Comparison of ENCODE assay signal across 9 cellular contexts in genomic region chr22:39314251-39314971, GRCh38. TPM values are rescaled to one million over a fixed set of nuclear protein-coding genes. Genes with fewer than 3 reads are reported as not detected.
A peak's percentile ranks its signal among the peaks of the same experiment; 100 is the strongest.
DNase-seq lines count a peak whose midpoint lies in the region; TF ChIP-seq lines count a peak whose summit lies in the region.
"Had no signal": no experiment of that assay in that cellular context is flagged by ENCODE, and none has a peak within 500 bp of the region (broad histone marks: within the 10 kb centered on the region; RNA-seq: fewer than 3 reads in every experiment).

No MANE protein-coding gene starts in this region.

- no peak overlapping the region for H2BK5ac ChIP-seq in neuronal stem cell (ENCODE audit: low read length)

- TF ChIP-seq CTCF in BJ (IDR thresholded peaks at IDR 0.05; ENCODE audit: insufficient read depth, low read depth, low read length) (peak; percentile 25; the same call in 1 of the 2 replicates), HEK293 (tag by site-specific recombination; IDR thresholded peaks at IDR 0.05) (no peak), kidney epithelial cell (IDR thresholded peaks at IDR 0.05; ENCODE audit: insufficient read depth, low read length, poor library complexity, severe bottlenecking) (peak; percentile 22)

- no peak overlapping the region for H2AFZ ChIP-seq in neuronal stem cell (ENCODE audit: low read length)

- H2AK5ac ChIP-seq in neuronal stem cell (ENCODE audit: low read depth, low read length), result no peak overlapping the region

- DNase-seq in BJ (ENCODE audit: low read depth) (no peak), adipocyte (ENCODE audit: low read depth) (no peak), kidney epithelial cell (ENCODE audit: low read depth) (no peak), SHP77 (lab: John Stamatoyannopoulos, UW) (no peak), neuronal stem cell (ENCODE audit: low spot score) (no peak)
- DNase-seq in stimulated activated CD8-positive, alpha-beta memory T cell treated with anti-CD3 and anti-CD28 coated beads, Interleukin-4, amount 100 ng/mL, for 48 hours, result no peak
- no peak for DNase-seq in activated CD4-positive, CD25-positive, alpha-beta regulatory T cell treated with anti-CD3 and anti-CD28 coated beads, Interleukin-2, amount 50 U/mL, for 72 hours

- peak overlapping the region; percentile 99 for H3K9ac ChIP-seq in adipocyte (ENCODE audit: low read length)
- H3K9ac ChIP-seq in neuronal stem cell (ENCODE audit: low read depth, low read length, poor library complexity), result no peak overlapping the region

- no peaks in the 10 kb centered on the region for H3K9me3 ChIP-seq in HEK293 (ENCODE audit: control insufficient read depth, insufficient read depth, low read depth, low read length)
- H3K9me3 ChIP-seq in adipocyte (ENCODE audit: control insufficient read depth, low read length), result no peaks in the 10 kb centered on the region
- peaks cover 0 to 1% of the 10 kb centered on the region in 2 donors for H3K9me3 ChIP-seq in neuronal stem cell (replicated peaks in 1 of 2; ENCODE audit: control insufficient read depth in 2 of 2, insufficient read depth in 1 of 2, low read depth in 1 of 2, low read length in 2 of 2)

- no peak overlapping the region for H3K4me3 ChIP-seq in BJ (ENCODE audit: low read depth, low read length)
- no peak overlapping the region for H3K4me3 ChIP-seq in HEK293 (ENCODE audit: low read depth, low read length)
- H3K4me3 ChIP-seq in adipocyte (ENCODE audit: low read length), result peak overlapping the region; percentile 96
- H3K4me3 ChIP-seq in kidney epithelial cell (ENCODE audit: low read depth, low read length), result no peak overlapping the region
- H3K4me3 ChIP-seq in neuronal stem cell (ENCODE audit: low read length in 2 of 2), result no peak overlapping the region

- H3K14ac ChIP-seq in neuronal stem cell (ENCODE audit: low read length), result no peak overlapping the region

- CTCF ChIA-PET in BJ (lab: Yijun Ruan, JAX), result interaction anchor here (0.9 to 7.4 kb wide), 5 partner anchors 12 to 215 kb away, joined by 3 to 223 read pairs (median 27); no protein-coding TSS in a partner anchor
- CTCF ChIA-PET in HEK293 (lab: Yijun Ruan, JAX), result interaction anchor here (0.5 to 7.9 kb wide), 9 partner anchors 17 to 589 kb away, joined by 3 to 98 read pairs (median 5); no protein-coding TSS in a partner anchor

- POLR2A ChIA-PET in BJ (lab: Charles Lee), result interaction anchor here (0.6 kb wide), 1 partner anchor 140 kb away, joined by 3 read pairs; no protein-coding TSS in a partner anchor
- POLR2A ChIA-PET in HEK293 (lab: Yijun Ruan, JAX), result interaction anchor here (1.1 to 7.3 kb wide), 6 partner anchors 16 to 211 kb away, joined by 3 to 119 read pairs (median 32); no protein-coding TSS in a partner anchor

- H4K8ac ChIP-seq in neuronal stem cell (ENCODE audit: low read depth, low read length), result no peak overlapping the region

- H2BK120ac ChIP-seq in neuronal stem cell (ENCODE audit: low read depth, low read length), result no peak overlapping the region

- H4K91ac ChIP-seq in neuronal stem cell (ENCODE audit: low read depth, low read length, poor library complexity), result no peak overlapping the region

- WGBS in neuronal stem cell (ENCODE audit: extremely low coverage in 2 of 2, insufficient read length in 2 of 2, insufficient replicate concordance in 1 of 2), 2 donors, result no CpG with 5 or more reads among the region's 14 CpGs

- peaks cover 50% of the 10 kb centered on the region for H3K36me3 ChIP-seq in BJ (ENCODE audit: control insufficient read depth, insufficient read depth, low read length)
- peaks cover 25 to 85% of the 10 kb centered on the region in 2 experiments for H3K36me3 ChIP-seq in HEK293 (ENCODE audit: control insufficient read depth in 2 of 2, insufficient read depth in 1 of 2, low read length in 2 of 2)
- peaks cover 69% of the 10 kb centered on the region for H3K36me3 ChIP-seq in adipocyte (ENCODE audit: control insufficient read depth, insufficient read depth, low read length, severe bottlenecking)
- peaks cover 26% of the 10 kb centered on the region for H3K36me3 ChIP-seq in kidney epithelial cell (ENCODE audit: control insufficient read depth, insufficient read depth, low read length)
- H3K36me3 ChIP-seq in neuronal stem cell (replicated peaks in 1 of 2; ENCODE audit: control insufficient read depth in 2 of 2, insufficient read depth in 2 of 2, low read length in 2 of 2), result peaks cover 61 to 80% of the 10 kb centered on the region in 2 donors

- H3K4me1 ChIP-seq in HEK293 (ENCODE audit: control insufficient read depth, insufficient read depth, low read length) (0 out of 2 replicates have a peak, but pooled peaks cover 4% of the 10 kb centered on the region), adipocyte (ENCODE audit: control insufficient read depth, insufficient read depth, low read length) (peaks cover 49% of the 10 kb centered on the region), neuronal stem cell (ENCODE audit: control insufficient read depth in 2 of 2, insufficient read depth in 1 of 2, low read depth in 1 of 2, low read length in 2 of 2) (peaks cover 23 to 29% of the 10 kb centered on the region in 2 donors)

- H2BK12ac ChIP-seq in neuronal stem cell (ENCODE audit: low read length), result no peak overlapping the region

- H2BK15ac ChIP-seq in neuronal stem cell (ENCODE audit: low read length), result no peak overlapping the region

- H3K27me3 ChIP-seq in BJ (ENCODE audit: control insufficient read depth, insufficient read depth, low read length), result no peaks in the 10 kb centered on the region
- no peaks in the 10 kb centered on the region for H3K27me3 ChIP-seq in adipocyte (replicated peaks; ENCODE audit: control insufficient read depth, insufficient read depth, low read length)
- no peaks in the 10 kb centered on the region for H3K27me3 ChIP-seq in kidney epithelial cell (ENCODE audit: control insufficient read depth, insufficient read depth, low read length)
- no peaks in the 10 kb centered on the region for H3K27me3 ChIP-seq in neuronal stem cell (ENCODE audit: control insufficient read depth in 3 of 3, insufficient read depth in 3 of 3, low read depth in 1 of 3, low read length in 3 of 3)

- H3K23ac ChIP-seq in neuronal stem cell (ENCODE audit: low read depth, low read length, poor library complexity), result no peak overlapping the region

- no peak overlapping the region for H3K4ac ChIP-seq in neuronal stem cell (ENCODE audit: low read length)

- H3K79me1 ChIP-seq in neuronal stem cell (ENCODE audit: low read depth, low read length), result peaks cover 12% of the 10 kb centered on the region

- H3K4me2 ChIP-seq in neuronal stem cell (ENCODE audit: insufficient read depth, low read length, poor library complexity, severe bottlenecking), result no peak overlapping the region

- no peak overlapping the region for H3K18ac ChIP-seq in neuronal stem cell (ENCODE audit: low read length)

- peak overlapping the region; percentile 4 for H3K27ac ChIP-seq in HEK293 (ENCODE audit: extremely low read depth, low read depth, low read length)
- H3K27ac ChIP-seq in neuronal stem cell (replicated peaks; ENCODE audit: low read length), result no peak overlapping the region

TF ChIP-seq in HEK293, 187 proteins besides CTCF, POLR2A, EP300 and RAD21:
- TF ChIP-seq, protein P1, sequence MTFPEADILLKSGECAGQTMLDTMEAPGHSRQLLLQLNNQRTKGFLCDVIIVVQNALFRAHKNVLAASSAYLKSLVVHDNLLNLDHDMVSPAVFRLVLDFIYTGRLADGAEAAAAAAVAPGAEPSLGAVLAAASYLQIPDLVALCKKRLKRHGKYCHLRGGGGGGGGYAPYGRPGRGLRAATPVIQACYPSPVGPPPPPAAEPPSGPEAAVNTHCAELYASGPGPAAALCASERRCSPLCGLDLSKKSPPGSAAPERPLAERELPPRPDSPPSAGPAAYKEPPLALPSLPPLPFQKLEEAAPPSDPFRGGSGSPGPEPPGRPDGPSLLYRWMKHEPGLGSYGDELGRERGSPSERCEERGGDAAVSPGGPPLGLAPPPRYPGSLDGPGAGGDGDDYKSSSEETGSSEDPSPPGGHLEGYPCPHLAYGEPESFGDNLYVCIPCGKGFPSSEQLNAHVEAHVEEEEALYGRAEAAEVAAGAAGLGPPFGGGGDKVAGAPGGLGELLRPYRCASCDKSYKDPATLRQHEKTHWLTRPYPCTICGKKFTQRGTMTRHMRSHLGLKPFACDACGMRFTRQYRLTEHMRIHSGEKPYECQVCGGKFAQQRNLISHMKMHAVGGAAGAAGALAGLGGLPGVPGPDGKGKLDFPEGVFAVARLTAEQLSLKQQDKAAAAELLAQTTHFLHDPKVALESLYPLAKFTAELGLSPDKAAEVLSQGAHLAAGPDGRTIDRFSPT (tag by site-specific recombination; IDR thresholded peaks at IDR 0.05), result 0 out of 2 replicates have a peak, but pooled peaks have one; percentile 31
- TF ChIP-seq GLIS2 (tag by site-specific recombination; IDR thresholded peaks at IDR 0.05), result 0 out of 2 replicates have a peak, but pooled peaks have one; percentile 45
- TF ChIP-seq ZBTB8A (tag by site-specific recombination; IDR thresholded peaks at IDR 0.05), result 0 out of 2 replicates have a peak, but pooled peaks have one; percentile 6
- TF ChIP-seq, protein P2, sequence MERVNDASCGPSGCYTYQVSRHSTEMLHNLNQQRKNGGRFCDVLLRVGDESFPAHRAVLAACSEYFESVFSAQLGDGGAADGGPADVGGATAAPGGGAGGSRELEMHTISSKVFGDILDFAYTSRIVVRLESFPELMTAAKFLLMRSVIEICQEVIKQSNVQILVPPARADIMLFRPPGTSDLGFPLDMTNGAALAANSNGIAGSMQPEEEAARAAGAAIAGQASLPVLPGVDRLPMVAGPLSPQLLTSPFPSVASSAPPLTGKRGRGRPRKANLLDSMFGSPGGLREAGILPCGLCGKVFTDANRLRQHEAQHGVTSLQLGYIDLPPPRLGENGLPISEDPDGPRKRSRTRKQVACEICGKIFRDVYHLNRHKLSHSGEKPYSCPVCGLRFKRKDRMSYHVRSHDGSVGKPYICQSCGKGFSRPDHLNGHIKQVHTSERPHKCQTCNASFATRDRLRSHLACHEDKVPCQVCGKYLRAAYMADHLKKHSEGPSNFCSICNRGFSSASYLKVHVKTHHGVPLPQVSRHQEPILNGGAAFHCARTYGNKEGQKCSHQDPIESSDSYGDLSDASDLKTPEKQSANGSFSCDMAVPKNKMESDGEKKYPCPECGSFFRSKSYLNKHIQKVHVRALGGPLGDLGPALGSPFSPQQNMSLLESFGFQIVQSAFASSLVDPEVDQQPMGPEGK (tag by site-specific recombination; IDR thresholded peaks at IDR 0.05), result peak; percentile 50; the same call in 1 of the 2 replicates
- no peak for TF ChIP-seq ZNF19 (tag by site-specific recombination; IDR thresholded peaks at IDR 0.05; ENCODE audit: low read depth)

RNA-seq across cellular contexts. Expression of gene RPL3, which starts 5.0 kb away (rescaled TPM):
- 3,985 and 4,772 TPM in 2 replicates for polyA plus RNA-seq in BJ (2011; rRNA removed)
- polyA minus RNA-seq in BJ (2011; rRNA and poly(A)+ RNA removed), result 1,678 and 3,093 TPM in 2 replicates
- total RNA-seq in kidney epithelial cell, result 2,742 and 3,058 TPM in 2 replicates
- polyA plus RNA-seq in neuronal stem cell (2013, experiment 1 of 2), result 3,109 TPM
- 3,051 TPM for polyA plus RNA-seq in neuronal stem cell (2013, experiment 2 of 2)

RNA-seq across cellular contexts. Expression of gene SYNGR1, which starts 35.4 kb away (rescaled TPM):
- polyA plus RNA-seq in BJ (2011; rRNA removed), result 44.4 and 65.6 TPM in 2 replicates
- 13.8 and 16.7 TPM in 2 replicates for polyA minus RNA-seq in BJ (2011; rRNA and poly(A)+ RNA removed)
- total RNA-seq in kidney epithelial cell, result 1.0 and 2.0 TPM in 2 replicates
- 27.7 TPM for polyA plus RNA-seq in neuronal stem cell (2013, experiment 1 of 2)
- polyA plus RNA-seq in neuronal stem cell (2013, experiment 2 of 2), result 26.2 TPM
- total RNA-seq: HT-29 had no signal
